Comparison of ENCODE assay signal across 16 cellular contexts in the genomic region with DNA sequence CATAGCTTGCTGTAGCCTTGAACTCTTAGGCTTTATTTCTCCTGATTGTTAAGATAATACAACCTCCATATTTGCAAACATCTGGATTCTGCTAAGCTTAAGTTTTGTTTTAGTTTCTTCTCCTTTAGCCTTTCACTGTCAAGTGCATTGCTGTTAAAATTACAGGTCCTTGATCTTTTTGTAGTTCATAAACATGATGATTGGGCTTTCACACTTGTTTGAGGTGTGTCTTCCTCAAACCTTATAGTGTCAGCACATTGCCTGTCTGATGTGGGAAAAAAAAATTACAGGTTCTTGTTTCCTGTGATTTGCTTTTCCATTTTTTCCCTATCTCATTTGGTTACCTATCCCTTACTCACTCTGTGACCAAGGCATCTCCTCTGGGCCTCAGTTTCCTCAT. TPM values are rescaled to one million over a fixed set of nuclear protein-coding genes. Genes with fewer than 3 reads are reported as not detected.
DNase-seq lines count a peak whose midpoint lies in the region; ATAC-seq and TF ChIP-seq lines count a peak whose summit lies in the region.
"Had no signal": no experiment of that assay in that cellular context is flagged by ENCODE, and none has a peak within 500 bp of the region (broad histone marks: within the 10 kb centered on the region; RNA-seq: fewer than 3 reads in every experiment).

No MANE protein-coding gene starts in this region.

- H3K27me3 Mint-ChIP-seq in activated CD8-positive, alpha-beta T cell treated with anti-CD3 and anti-CD28 coated beads for 36 hours, result no peaks in the 10 kb centered on the region
- no peaks in the 10 kb centered on the region for H3K27me3 Mint-ChIP-seq in activated CD8-positive, alpha-beta T cell treated with anti-CD3 and anti-CD28 coated beads, Interleukin-2, amount 10 ng/mL, durations not matched to agents 7 days and 5 days (ENCODE audit: low read depth)
- no peaks in the 10 kb centered on the region for H3K27me3 Mint-ChIP-seq in CD4-positive, CD25-positive, alpha-beta regulatory T cell
- no peaks in the 10 kb centered on the region for H3K27me3 Mint-ChIP-seq in T-helper 17 cell
- no peaks in the 10 kb centered on the region for H3K27me3 Mint-ChIP-seq in central memory CD8-positive, alpha-beta T cell

- POLR2A ChIA-PET in activated CD8-positive, alpha-beta T cell treated with anti-CD3 and anti-CD28 coated beads for 36 hours (lab: Charles Lee), result interaction anchor here (0.8 to 1.4 kb wide), 3 partner anchors 12 to 39 kb away, joined by 3 to 4 read pairs (median 3); no protein-coding TSS in a partner anchor
- POLR2A ChIA-PET in activated CD8-positive, alpha-beta T cell treated with anti-CD3 and anti-CD28 coated beads, Interleukin-2, amount 10 ng/mL, durations not matched to agents 7 days and 5 days (lab: Charles Lee), result interaction anchor here (2.0 kb wide), 1 partner anchor 58 kb away, joined by 6 read pairs; no protein-coding TSS in a partner anchor

- H3K27ac Mint-ChIP-seq in activated CD8-positive, alpha-beta T cell treated with anti-CD3 and anti-CD28 coated beads for 36 hours, result peak overlapping the region; percentile 75
- H3K27ac Mint-ChIP-seq in activated CD8-positive, alpha-beta T cell treated with anti-CD3 and anti-CD28 coated beads, Interleukin-2, amount 10 ng/mL, durations not matched to agents 7 days and 5 days, result no peak overlapping the region
- H3K27ac Mint-ChIP-seq in CD4-positive, CD25-positive, alpha-beta regulatory T cell, result peak overlapping the region; percentile 14 to 83 (median 42)
- peak overlapping the region; percentile 93 for H3K27ac Mint-ChIP-seq in T-helper 17 cell
- H3K27ac Mint-ChIP-seq in central memory CD8-positive, alpha-beta T cell (ENCODE audit: low read depth), result peak overlapping the region; percentile 96
- H3K27ac Mint-ChIP-seq: CD14-positive monocyte had no signal

- CTCF ChIA-PET in activated CD8-positive, alpha-beta T cell treated with anti-CD3 and anti-CD28 coated beads for 36 hours (lab: Charles Lee), result interaction anchor here (1.1 to 1.9 kb wide), 6 partner anchors 8 to 58 kb away, joined by 3 to 5 read pairs (median 4); no protein-coding TSS in a partner anchor
- CTCF ChIA-PET in activated CD8-positive, alpha-beta T cell treated with anti-CD3 and anti-CD28 coated beads, Interleukin-2, amount 10 ng/mL, durations not matched to agents 7 days and 5 days (lab: Charles Lee), result interaction anchor here (0.6 to 1.6 kb wide), 7 partner anchors 15 to 59 kb away, joined by 3 to 5 read pairs (median 3); a partner anchor contains a TSS

- H3K4me1 Mint-ChIP-seq in activated CD8-positive, alpha-beta T cell treated with anti-CD3 and anti-CD28 coated beads for 36 hours (ENCODE audit: low read depth), result peaks cover 49% of the 10 kb centered on the region
- peaks cover 14% of the 10 kb centered on the region for H3K4me1 Mint-ChIP-seq in activated CD8-positive, alpha-beta T cell treated with anti-CD3 and anti-CD28 coated beads, Interleukin-2, amount 10 ng/mL, durations not matched to agents 7 days and 5 days (ENCODE audit: low read depth)
- H3K4me1 Mint-ChIP-seq in CD4-positive, CD25-positive, alpha-beta regulatory T cell, result peaks cover 16 to 29% (median 28%) of the 10 kb centered on the region in 4 donors
- H3K4me1 Mint-ChIP-seq in T-helper 17 cell, result peaks cover 23% of the 10 kb centered on the region
- peaks cover 49% of the 10 kb centered on the region for H3K4me1 Mint-ChIP-seq in central memory CD8-positive, alpha-beta T cell
- H3K4me1 Mint-ChIP-seq: CD14-positive monocyte had no signal

- peak overlapping the region; percentile 7 for H3K4me3 ChIP-seq in CD4-positive, CD25-positive, alpha-beta regulatory T cell (ENCODE audit: low read depth, low read length)
- H3K4me3 ChIP-seq in dorsolateral prefrontal cortex, result no peak overlapping the region
- H3K4me3 ChIP-seq: A549 had no signal

- no peaks in the 10 kb centered on the region for H3K27me3 ChIP-seq in CD4-positive, CD25-positive, alpha-beta regulatory T cell (ENCODE audit: control insufficient read depth, insufficient read depth, low read length)
- no peaks in the 10 kb centered on the region for H3K27me3 ChIP-seq in dorsolateral prefrontal cortex

- ATAC-seq in activated CD8-positive, alpha-beta T cell treated with anti-CD3 and anti-CD28 coated beads for 36 hours, result no peak
- ATAC-seq in activated CD8-positive, alpha-beta T cell treated with anti-CD3 and anti-CD28 coated beads, Interleukin-2, amount 10 ng/mL, durations not matched to agents 7 days and 5 days, result no peak
- ATAC-seq in CD4-positive, CD25-positive, alpha-beta regulatory T cell (ENCODE audit: low read depth in 2 of 2), result no peak
- ATAC-seq in T-helper 17 cell, result peak; percentile 74
- peak; percentile 96 for ATAC-seq in central memory CD8-positive, alpha-beta T cell (replicated peaks; ENCODE audit: extremely low read depth, poor library complexity, severe bottlenecking)
- no peak for ATAC-seq in GM19324 (IDR thresholded peaks at IDR 0.05; ENCODE audit: low FRiP score, unreplicated experiment)
- ATAC-seq: A549, HCT116 had no signal

- no peaks in the 10 kb centered on the region for H3K4me1 ChIP-seq in CD4-positive, CD25-positive, alpha-beta regulatory T cell (ENCODE audit: control insufficient read depth, insufficient read depth, low read length, poor library complexity, severe bottlenecking)

- H3K9me3 Mint-ChIP-seq in activated CD8-positive, alpha-beta T cell treated with anti-CD3 and anti-CD28 coated beads for 36 hours, result peaks cover 6% of the 10 kb centered on the region
- H3K9me3 Mint-ChIP-seq in activated CD8-positive, alpha-beta T cell treated with anti-CD3 and anti-CD28 coated beads, Interleukin-2, amount 10 ng/mL, durations not matched to agents 7 days and 5 days (ENCODE audit: insufficient read depth), result no peaks in the 10 kb centered on the region
- no peaks in the 10 kb centered on the region for H3K9me3 Mint-ChIP-seq in CD4-positive, CD25-positive, alpha-beta regulatory T cell
- peaks cover 5% of the 10 kb centered on the region for H3K9me3 Mint-ChIP-seq in central memory CD8-positive, alpha-beta T cell

- H3K36me3 ChIP-seq in CD4-positive, CD25-positive, alpha-beta regulatory T cell (ENCODE audit: control insufficient read depth, insufficient read depth, low read length), result no peaks in the 10 kb centered on the region

- TF ChIP-seq CTCF in activated CD8-positive, alpha-beta T cell treated with anti-CD3 and anti-CD28 coated beads for 36 hours (IDR thresholded peaks at IDR 0.05), result no peak
- no peak for TF ChIP-seq CTCF in dorsolateral prefrontal cortex (IDR thresholded peaks at IDR 0.05 in 54 of 56, conservative IDR thresholded peaks at IDR 0.05 in 2 of 56; ENCODE audit: low read depth in 1 of 56, partially characterized antibody in 56 of 56)

- H3K4me3 Mint-ChIP-seq in activated CD8-positive, alpha-beta T cell treated with anti-CD3 and anti-CD28 coated beads for 36 hours, result no peak overlapping the region
- no peak overlapping the region for H3K4me3 Mint-ChIP-seq in activated CD8-positive, alpha-beta T cell treated with anti-CD3 and anti-CD28 coated beads, Interleukin-2, amount 10 ng/mL, durations not matched to agents 7 days and 5 days
- no peak overlapping the region for H3K4me3 Mint-ChIP-seq in CD4-positive, CD25-positive, alpha-beta regulatory T cell
- H3K4me3 Mint-ChIP-seq in T-helper 17 cell, result peak overlapping the region; percentile 67
- H3K4me3 Mint-ChIP-seq in central memory CD8-positive, alpha-beta T cell, result peak overlapping the region; percentile 60
- H3K4me3 Mint-ChIP-seq: CD14-positive monocyte had no signal

- no peak overlapping the region for H3K27ac ChIP-seq in CD4-positive, CD25-positive, alpha-beta regulatory T cell (ENCODE audit: insufficient read depth, low read length, poor library complexity, severe bottlenecking)
- H3K27ac ChIP-seq in dorsolateral prefrontal cortex, result no peak overlapping the region
- H3K27ac ChIP-seq: A549 had no signal

- no peak for DNase-seq in activated CD8-positive, alpha-beta T cell treated with anti-CD3 and anti-CD28 coated beads for 36 hours
- DNase-seq in activated CD8-positive, alpha-beta T cell treated with anti-CD3 and anti-CD28 coated beads, Interleukin-2, amount 10 ng/mL, durations not matched to agents 7 days and 5 days, result no peak
- DNase-seq in CD4-positive, CD25-positive, alpha-beta regulatory T cell, result no peak
- DNase-seq in T-helper 17 cell (no peak), dorsolateral prefrontal cortex (no peak), NCI-H1417 (lab: John Stamatoyannopoulos, UW) (no peak)
- DNase-seq in central memory CD8-positive, alpha-beta T cell (ENCODE audit: low spot score in 2 of 2), result no peak
- DNase-seq: DND-41, GDM1, NCI-H1436, NCI-H2081, NCI-H524 had no signal

- H3K36me3 Mint-ChIP-seq in activated CD8-positive, alpha-beta T cell treated with anti-CD3 and anti-CD28 coated beads for 36 hours (ENCODE audit: low read depth), result peaks cover 58% of the 10 kb centered on the region
- peaks cover 14% of the 10 kb centered on the region for H3K36me3 Mint-ChIP-seq in activated CD8-positive, alpha-beta T cell treated with anti-CD3 and anti-CD28 coated beads, Interleukin-2, amount 10 ng/mL, durations not matched to agents 7 days and 5 days (ENCODE audit: low read depth)
- H3K36me3 Mint-ChIP-seq in CD4-positive, CD25-positive, alpha-beta regulatory T cell, result peaks cover 6% of the 10 kb centered on the region
- peaks cover 2% of the 10 kb centered on the region for H3K36me3 Mint-ChIP-seq in T-helper 17 cell (ENCODE audit: low read depth)
- peaks cover 6% of the 10 kb centered on the region for H3K36me3 Mint-ChIP-seq in central memory CD8-positive, alpha-beta T cell (ENCODE audit: insufficient read depth)
- H3K36me3 Mint-ChIP-seq: CD14-positive monocyte had no signal

- intact Hi-C loops in activated CD8-positive, alpha-beta T cell treated with anti-CD3 and anti-CD28 coated beads for 36 hours (cut with micrococcal nuclease), result no loop called here
- intact Hi-C loops in dorsolateral prefrontal cortex (cut with DNase I), result no loop called here

- H3K9me3 ChIP-seq in CD4-positive, CD25-positive, alpha-beta regulatory T cell (ENCODE audit: control insufficient read depth in 2 of 2, low read length in 2 of 2), result no peaks in the 10 kb centered on the region
- H3K9me3 ChIP-seq in T-helper 17 cell (ENCODE audit: control insufficient read depth, low read length, poor library complexity, severe bottlenecking), result no peaks in the 10 kb centered on the region
- H3K9me3 ChIP-seq: A549 had no signal

RNA-seq across cellular contexts. Expression of a gene that starts 59.2 kb away (rescaled TPM):
- 100 to 1,000 TPM; 103 to 107 TPM for total RNA-seq in activated CD8-positive, alpha-beta T cell treated with anti-CD3 and anti-CD28 coated beads for 36 hours
- 10 to 100 TPM; 62.4 to 64.8 TPM for total RNA-seq in activated CD8-positive, alpha-beta T cell treated with anti-CD3 and anti-CD28 coated beads, Interleukin-2, amount 10 ng/mL, durations not matched to agents 7 days and 5 days
- 134 TPM for total RNA-seq in CD4-positive, CD25-positive, alpha-beta regulatory T cell
- polyA plus RNA-seq in CD4-positive, CD25-positive, alpha-beta regulatory T cell, result 1 to 10 TPM in 3 of 4 donors, under 1 TPM in 1; 0.93 to 1.9 (median 1.4) TPM
- total RNA-seq in T-helper 17 cell (100 to 1,000 TPM; 135 to 146 TPM), dorsolateral prefrontal cortex (100 to 1,000 TPM in 1 of 120 experiments, 10 to 100 TPM in 119; 24.1 to 109 (median 59.1) TPM)
- polyA plus RNA-seq: CD14-positive monocyte had no signal

Comparison
In these comparisons a context has a peak if more than half of its experiments do, and no peak if none do; other contexts are left out.
1. ATAC-seq: peak in T-helper 17 cell (single experiment) and central memory CD8-positive, alpha-beta T cell (single experiment); none in activated CD8-positive, alpha-beta T cell treated with anti-CD3 and anti-CD28 coated beads for 36 hours (single experiment), activated CD8-positive, alpha-beta T cell treated with anti-CD3 and anti-CD28 coated beads, Interleukin-2, amount 10 ng/mL, durations not matched to agents 7 days and 5 days (single experiment), CD4-positive, CD25-positive, alpha-beta regulatory T cell (0 of 2) and GM19324 (single experiment).
2. H3K4me3 Mint-ChIP-seq: peak in T-helper 17 cell (single experiment) and central memory CD8-positive, alpha-beta T cell (single experiment); none in activated CD8-positive, alpha-beta T cell treated with anti-CD3 and anti-CD28 coated beads for 36 hours (single experiment), activated CD8-positive, alpha-beta T cell treated with anti-CD3 and anti-CD28 coated beads, Interleukin-2, amount 10 ng/mL, durations not matched to agents 7 days and 5 days (single experiment) and CD4-positive, CD25-positive, alpha-beta regulatory T cell (0 of 4).